In genomic region chr17:31623990-31624389, GRCh38 we compare ENCODE assay signal across 35 cellular contexts.
"Had no signal": no experiment of that assay in that cellular context is flagged by ENCODE, and none has a peak within 500 bp of the region (broad histone marks: within the 10 kb centered on the region; RNA-seq: fewer than 3 reads in every experiment).

No MANE protein-coding gene starts in this region.

- DNase-seq: activated CD4-positive, alpha-beta T cell treated with anti-CD3 and anti-CD28 coated beads for 1 hour; activated CD4-positive, alpha-beta T cell treated with anti-CD3 and anti-CD28 coated beads for 48 hours; activated CD4-positive, alpha-beta T cell treated with anti-CD3 and anti-CD28 coated beads, Interleukin-2, amount 50 U/mL, for 4 hours; activated CD4-positive, CD25-positive, alpha-beta regulatory T cell; activated CD8-positive, alpha-beta T cell treated with anti-CD3 and anti-CD28 coated beads for 36 hours; activated effector memory CD4-positive, alpha-beta T cell treated with anti-CD3 and anti-CD28 coated beads, Interleukin-2, amount 50 U/mL, for 16 hours; activated naive CD4-positive, alpha-beta T cell treated with anti-CD3 and anti-CD28 coated beads for 36 hours; activated T-cell treated with anti-CD3 and anti-CD28 coated beads, Interleukin-2, amount 50 U/mL, for 1 hour; activated T-cell treated with anti-CD3 and anti-CD28 coated beads, Interleukin-2, amount 50 U/mL, for 72 hours; adrenal gland; body of pancreas; caudate nucleus; cerebellar nuclear complex; NCI-H1105 treated with DMSO at 0.1 percent for 48 hours; NCI-H1436; NCI-H1694 treated with DMSO at 0.1 percent for 48 hours; NCI-H2029; NCI-H510A; NCI-H526; NCI-H748 treated with DMSO at 0.1 percent for 48 hours; NK-92 treated with Interleukin-12 subunit alpha and Interleukin-12 subunit beta, amount 100 ng/mL, for 24 hours; PC-9; SJCRH30; T1000; WERI-Rb-1 had no signal

- H3K27me3 ChIP-seq: adrenal gland, body of pancreas, SJCRH30 had no signal

- H3K4me2 ChIP-seq: KMS-11, PC-9 had no signal

- H3K9me3 ChIP-seq: adrenal gland had no signal

- H2AFZ ChIP-seq: PC-9 had no signal

- H3K4me1 ChIP-seq: adrenal gland, SJCRH30 had no signal

- FAIRE-seq: astrocyte, bronchial epithelial cell, colon, RCC 7860 had no signal

- H3K27ac ChIP-seq: adrenal gland, body of pancreas, KMS-11, PC-9, RWPE1, SJCRH30, SK-N-MC, WERI-Rb-1 had no signal

- ATAC-seq: activated CD8-positive, alpha-beta T cell treated with anti-CD3 and anti-CD28 coated beads for 36 hours; activated naive CD4-positive, alpha-beta T cell treated with anti-CD3 and anti-CD28 coated beads, Interleukin-2, amount 50 U/mL, for 72 hours; activated T-cell treated with anti-CD3 and anti-CD28 coated beads, Interleukin-2, amount 50 U/mL, for 72 hours; activated T-helper 17 cell treated with anti-CD3 and anti-CD28 coated beads, Interleukin-2, amount 50 U/mL, for 72 hours; body of pancreas; Right ventricle myocardium inferior had no signal

- H3K4me3 ChIP-seq: adrenal gland, body of pancreas, PC-9, SJCRH30, SK-N-MC had no signal

- H3K9ac ChIP-seq: KMS-11 had no signal

- H3K36me3 ChIP-seq: adrenal gland, SJCRH30, WERI-Rb-1 had no signal
